ENCODE assay signal across 1 cellular context in the genomic region with DNA sequence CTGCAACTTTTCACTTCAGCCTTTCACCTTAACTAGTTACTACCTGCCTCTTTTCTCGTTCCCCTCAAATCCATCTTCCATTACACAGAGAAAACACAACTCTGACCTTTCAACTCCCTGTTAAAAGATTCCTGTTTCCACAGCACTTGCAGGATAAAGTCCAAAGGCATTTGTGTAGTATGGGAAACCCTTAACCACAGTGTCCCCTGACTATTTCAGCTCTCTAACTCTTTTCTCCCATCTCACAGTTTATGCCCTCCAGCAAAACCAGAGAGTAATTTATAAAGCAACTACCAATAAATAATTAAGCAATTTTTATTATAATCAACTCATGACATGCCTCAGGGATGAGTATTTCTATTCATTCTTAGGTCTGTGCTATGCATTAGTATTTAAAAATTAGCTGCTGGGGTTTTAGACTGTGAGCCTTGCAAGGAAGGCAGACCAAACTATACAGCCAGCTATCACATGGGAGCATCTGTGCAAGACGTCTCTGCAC.
TF ChIP-seq lines count a peak whose summit lies in the region.

No MANE protein-coding gene starts in this region.

TF ChIP-seq in HepG2, 621 proteins besides CTCF, POLR2A, EP300 and RAD21 (continued from another document and continues in another):
- TF ChIP-seq, protein P1, sequence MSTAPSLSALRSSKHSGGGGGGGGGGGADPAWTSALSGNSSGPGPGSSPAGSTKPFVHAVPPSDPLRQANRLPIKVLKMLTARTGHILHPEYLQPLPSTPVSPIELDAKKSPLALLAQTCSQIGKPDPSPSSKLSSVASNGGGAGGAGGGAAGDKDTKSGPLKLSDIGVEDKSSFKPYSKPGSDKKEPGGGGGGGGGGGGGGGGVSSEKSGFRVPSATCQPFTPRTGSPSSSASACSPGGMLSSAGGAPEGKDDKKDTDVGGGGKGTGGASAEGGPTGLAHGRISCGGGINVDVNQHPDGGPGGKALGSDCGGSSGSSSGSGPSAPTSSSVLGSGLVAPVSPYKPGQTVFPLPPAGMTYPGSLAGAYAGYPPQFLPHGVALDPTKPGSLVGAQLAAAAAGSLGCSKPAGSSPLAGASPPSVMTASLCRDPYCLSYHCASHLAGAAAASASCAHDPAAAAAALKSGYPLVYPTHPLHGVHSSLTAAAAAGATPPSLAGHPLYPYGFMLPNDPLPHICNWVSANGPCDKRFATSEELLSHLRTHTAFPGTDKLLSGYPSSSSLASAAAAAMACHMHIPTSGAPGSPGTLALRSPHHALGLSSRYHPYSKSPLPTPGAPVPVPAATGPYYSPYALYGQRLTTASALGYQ (CRISPR knock-in tag; IDR thresholded peaks at IDR 0.05): no peak
- TF ChIP-seq ZNF563 (CRISPR knock-in tag; IDR thresholded peaks at IDR 0.05): no peak
- TF ChIP-seq AGO1 (IDR thresholded peaks at IDR 0.05; ENCODE audit: low read depth, low read length, poor library complexity, severe bottlenecking): no peak
- no peak for TF ChIP-seq ZNF713 (CRISPR knock-in tag; IDR thresholded peaks at IDR 0.05)
- TF ChIP-seq ZNF180 (CRISPR knock-in tag; IDR thresholded peaks at IDR 0.05; ENCODE audit: borderline replicate concordance, low read depth): no peak
- no peak for TF ChIP-seq MAFG (CRISPR knock-in tag; IDR thresholded peaks at IDR 0.05)
- no peak for TF ChIP-seq TEAD2 (CRISPR knock-in tag; IDR thresholded peaks at IDR 0.05)
- no peak for TF ChIP-seq ZFP62 (CRISPR knock-in tag; IDR thresholded peaks at IDR 0.05)
- TF ChIP-seq MED13 (CRISPR knock-in tag; IDR thresholded peaks at IDR 0.05): no peak
- TF ChIP-seq, protein P2, sequence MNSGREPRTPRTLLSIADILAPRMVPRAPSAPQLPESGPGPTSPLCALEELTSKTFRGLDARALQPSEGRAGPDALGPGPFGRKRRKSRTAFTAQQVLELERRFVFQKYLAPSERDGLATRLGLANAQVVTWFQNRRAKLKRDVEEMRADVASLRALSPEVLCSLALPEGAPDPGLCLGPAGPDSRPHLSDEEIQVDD (CRISPR knock-in tag; IDR thresholded peaks at IDR 0.05; ENCODE audit: borderline replicate concordance): no peak
- no peak for TF ChIP-seq ZSCAN29 (CRISPR knock-in tag; conservative IDR thresholded peaks at IDR 0.05)
- TF ChIP-seq NR1H2 (CRISPR knock-in tag; IDR thresholded peaks at IDR 0.05; ENCODE audit: borderline replicate concordance, low read depth): no peak
- TF ChIP-seq, protein P3, sequence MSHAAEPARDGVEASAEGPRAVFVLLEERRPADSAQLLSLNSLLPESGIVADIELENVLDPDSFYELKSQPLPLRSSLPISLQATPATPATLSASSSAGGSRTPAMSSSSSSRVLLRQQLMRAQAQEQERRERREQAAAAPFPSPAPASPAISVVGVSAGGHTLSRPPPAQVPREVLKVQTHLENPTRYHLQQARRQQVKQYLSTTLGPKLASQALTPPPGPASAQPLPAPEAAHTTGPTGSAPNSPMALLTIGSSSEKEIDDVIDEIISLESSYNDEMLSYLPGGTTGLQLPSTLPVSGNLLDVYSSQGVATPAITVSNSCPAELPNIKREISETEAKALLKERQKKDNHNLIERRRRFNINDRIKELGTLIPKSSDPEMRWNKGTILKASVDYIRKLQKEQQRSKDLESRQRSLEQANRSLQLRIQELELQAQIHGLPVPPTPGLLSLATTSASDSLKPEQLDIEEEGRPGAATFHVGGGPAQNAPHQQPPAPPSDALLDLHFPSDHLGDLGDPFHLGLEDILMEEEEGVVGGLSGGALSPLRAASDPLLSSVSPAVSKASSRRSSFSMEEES (CRISPR knock-in tag; IDR thresholded peaks at IDR 0.05): no peak
- no peak for TF ChIP-seq SPEN (CRISPR knock-in tag; IDR thresholded peaks at IDR 0.05; ENCODE audit: low read depth)
- no peak for TF ChIP-seq ZNF121 (CRISPR knock-in tag; IDR thresholded peaks at IDR 0.05)
- TF ChIP-seq ZNF773 (CRISPR knock-in tag; IDR thresholded peaks at IDR 0.05; ENCODE audit: borderline replicate concordance): no peak
- TF ChIP-seq CBX5 (CRISPR knock-in tag; IDR thresholded peaks at IDR 0.05; ENCODE audit: borderline replicate concordance): no peak
- TF ChIP-seq TFDP1 (CRISPR knock-in tag; IDR thresholded peaks at IDR 0.05; ENCODE audit: borderline replicate concordance): no peak
- TF ChIP-seq ZSCAN9 (CRISPR knock-in tag; IDR thresholded peaks at IDR 0.05; ENCODE audit: borderline replicate concordance): no peak
- TF ChIP-seq HIVEP1 (CRISPR knock-in tag; IDR thresholded peaks at IDR 0.05): no peak
- no peak for TF ChIP-seq TAF15 (IDR thresholded peaks at IDR 0.05; ENCODE audit: low read depth, low read length, poor library complexity, severe bottlenecking)
- TF ChIP-seq, protein P4, sequence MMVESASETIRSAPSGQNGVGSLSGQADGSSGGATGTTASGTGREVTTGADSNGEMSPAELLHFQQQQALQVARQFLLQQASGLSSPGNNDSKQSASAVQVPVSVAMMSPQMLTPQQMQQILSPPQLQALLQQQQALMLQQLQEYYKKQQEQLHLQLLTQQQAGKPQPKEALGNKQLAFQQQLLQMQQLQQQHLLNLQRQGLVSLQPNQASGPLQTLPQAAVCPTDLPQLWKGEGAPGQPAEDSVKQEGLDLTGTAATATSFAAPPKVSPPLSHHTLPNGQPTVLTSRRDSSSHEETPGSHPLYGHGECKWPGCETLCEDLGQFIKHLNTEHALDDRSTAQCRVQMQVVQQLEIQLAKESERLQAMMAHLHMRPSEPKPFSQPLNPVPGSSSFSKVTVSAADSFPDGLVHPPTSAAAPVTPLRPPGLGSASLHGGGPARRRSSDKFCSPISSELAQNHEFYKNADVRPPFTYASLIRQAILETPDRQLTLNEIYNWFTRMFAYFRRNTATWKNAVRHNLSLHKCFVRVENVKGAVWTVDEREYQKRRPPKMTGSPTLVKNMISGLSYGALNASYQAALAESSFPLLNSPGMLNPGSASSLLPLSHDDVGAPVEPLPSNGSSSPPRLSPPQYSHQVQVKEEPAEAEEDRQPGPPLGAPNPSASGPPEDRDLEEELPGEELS (CRISPR knock-in tag; IDR thresholded peaks at IDR 0.05): peak; percentile 18; the same call in 1 of the 2 replicates
- no peak for TF ChIP-seq ZNF572 (CRISPR knock-in tag; IDR thresholded peaks at IDR 0.05)
- TF ChIP-seq SNAPC2 (CRISPR knock-in tag; IDR thresholded peaks at IDR 0.05): 0 out of 2 replicates have a peak, but pooled peaks have one; percentile 71
- no peak for TF ChIP-seq TBX2 (CRISPR knock-in tag; IDR thresholded peaks at IDR 0.05; ENCODE audit: borderline replicate concordance)
- TF ChIP-seq MEF2D (CRISPR knock-in tag; IDR thresholded peaks at IDR 0.05): no peak
- no peak for TF ChIP-seq RNF219 (CRISPR knock-in tag; IDR thresholded peaks at IDR 0.05)
- TF ChIP-seq ZNF597 (CRISPR knock-in tag; IDR thresholded peaks at IDR 0.05): no peak
- no peak for TF ChIP-seq SSRP1 (CRISPR knock-in tag; IDR thresholded peaks at IDR 0.05)
- no peak for TF ChIP-seq HBP1 (CRISPR knock-in tag; IDR thresholded peaks at IDR 0.05; ENCODE audit: low read depth)
- TF ChIP-seq SNAI1 (CRISPR knock-in tag; IDR thresholded peaks at IDR 0.05; ENCODE audit: borderline replicate concordance): no peak
- TF ChIP-seq XBP1 (CRISPR knock-in tag; IDR thresholded peaks at IDR 0.05): no peak
- TF ChIP-seq ZNF333 (CRISPR knock-in tag; IDR thresholded peaks at IDR 0.05; ENCODE audit: borderline replicate concordance): no peak
- TF ChIP-seq RXRB (CRISPR knock-in tag; IDR thresholded peaks at IDR 0.05; ENCODE audit: borderline replicate concordance): peak; percentile 62
- no peak for TF ChIP-seq ZNF256 (CRISPR knock-in tag; conservative IDR thresholded peaks at IDR 0.05)
- TF ChIP-seq ZNF337 (CRISPR knock-in tag; IDR thresholded peaks at IDR 0.05; ENCODE audit: borderline replicate concordance, low read depth): no peak
- no peak for TF ChIP-seq ZZZ3 (CRISPR knock-in tag; IDR thresholded peaks at IDR 0.05; ENCODE audit: borderline replicate concordance)
- no peak for TF ChIP-seq ATM (IDR thresholded peaks at IDR 0.05; ENCODE audit: borderline replicate concordance)
- no peak for TF ChIP-seq ZBTB39 (CRISPR knock-in tag; IDR thresholded peaks at IDR 0.05)
- TF ChIP-seq CREB1 (IDR thresholded peaks at IDR 0.05): no peak
- no peak for TF ChIP-seq CREB1 (CRISPR knock-in tag; IDR thresholded peaks at IDR 0.05)
- peak; percentile 51; the same call in 1 of the 2 replicates for TF ChIP-seq SOX5 (CRISPR knock-in tag; IDR thresholded peaks at IDR 0.05; ENCODE audit: borderline replicate concordance)
- TF ChIP-seq ZBTB1 (CRISPR knock-in tag; IDR thresholded peaks at IDR 0.05; ENCODE audit: borderline replicate concordance): no peak
- no peak for TF ChIP-seq ZSCAN31 (CRISPR knock-in tag; IDR thresholded peaks at IDR 0.05; ENCODE audit: low read depth)
- no peak for TF ChIP-seq SMAD1 (CRISPR knock-in tag; IDR thresholded peaks at IDR 0.05; ENCODE audit: borderline replicate concordance, low read depth)
- peak; percentile 91 for TF ChIP-seq POGZ (CRISPR knock-in tag; IDR thresholded peaks at IDR 0.05)
